In the genomic region with DNA sequence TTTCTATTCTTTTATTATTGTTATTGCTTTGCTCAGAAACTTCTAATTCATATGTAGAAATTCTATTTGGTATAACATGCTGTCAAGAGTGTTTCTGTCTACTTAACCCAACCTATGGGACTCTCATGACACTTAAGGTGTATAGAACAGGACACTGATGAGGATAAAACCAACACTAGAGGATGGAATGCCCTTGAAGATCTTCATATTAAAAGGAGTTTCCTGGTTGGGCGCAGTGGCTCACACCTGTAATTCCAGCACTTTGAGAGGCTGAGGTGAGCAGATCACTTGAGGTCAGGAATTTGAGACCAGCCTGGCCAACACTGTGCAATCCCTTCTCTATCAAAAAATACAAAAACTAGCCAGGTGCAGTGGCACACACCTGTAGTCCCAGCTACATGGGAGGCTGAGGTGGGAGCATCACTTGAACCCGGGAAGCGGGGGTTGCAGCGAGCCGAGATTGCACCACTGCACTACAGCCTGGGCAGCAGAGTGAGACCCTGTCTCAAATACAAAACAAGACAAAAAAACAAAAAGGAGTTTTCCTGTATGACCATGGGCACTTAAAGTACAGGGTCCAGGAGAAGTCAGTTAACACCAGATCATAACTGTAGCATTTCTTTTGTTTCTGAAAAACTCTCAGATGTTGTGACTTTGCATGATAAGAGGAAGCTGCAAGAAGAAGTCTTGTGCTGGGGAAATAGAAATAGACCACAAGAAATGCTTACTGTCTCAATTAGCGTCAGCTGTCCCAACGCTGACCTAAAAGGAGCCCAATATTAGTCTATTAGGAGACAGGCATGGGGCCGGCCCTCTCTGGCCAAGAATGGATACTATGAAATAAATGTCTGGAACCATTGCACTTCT, we compare ENCODE assay signal across 11 cellular contexts. TPM values are rescaled to one million over a fixed set of nuclear protein-coding genes. Genes with fewer than 3 reads are reported as not detected.
DNase-seq lines count a peak whose midpoint lies in the region; ATAC-seq and TF ChIP-seq lines count a peak whose summit lies in the region.
"Had no signal": no experiment of that assay in that cellular context is flagged by ENCODE, and none has a peak within 500 bp of the region (broad histone marks: within the 10 kb centered on the region; RNA-seq: fewer than 3 reads in every experiment).

No MANE protein-coding gene starts in this region.

- peaks cover 5 to 10% of the 10 kb centered on the region in 2 donors for H3K27me3 Mint-ChIP-seq in CD8-positive, alpha-beta memory T cell
- no peaks in the 10 kb centered on the region for H3K27me3 Mint-ChIP-seq in endothelial cell (ENCODE audit: unreplicated experiment)

- no peaks in the 10 kb centered on the region for H3K4me1 ChIP-seq in CD8-positive, alpha-beta memory T cell (ENCODE audit: insufficient read depth, low read length)
- H3K4me1 ChIP-seq in spleen: peaks cover 0 to 39% (median 27%) of the 10 kb centered on the region in 6 donors

- no peak overlapping the region for H3K4me3 Mint-ChIP-seq in CD8-positive, alpha-beta memory T cell
- H3K4me3 Mint-ChIP-seq in endothelial cell (ENCODE audit: unreplicated experiment): no peak overlapping the region

- DNase-seq in left ventricle myocardium superior (peak; percentile 42), spleen (no peak), endothelial cell (ENCODE audit: low spot score) (no peak), C1 segment of cervical spinal cord (lab: John Stamatoyannopoulos, UW) (no peak)
- DNase-seq in CD8-positive, alpha-beta memory T cell: no peak
- DNase-seq: activated T-cell treated with anti-CD3 and anti-CD28 coated beads for 4 hours; stimulated activated CD4-positive, alpha-beta T cell treated with anti-CD3 and anti-CD28 coated beads, Interleukin-4, amount 100 ng/mL, for 24 hours had no signal

- TF ChIP-seq CTCF in spleen (IDR thresholded peaks at IDR 0.05 in 8 of 11, conservative IDR thresholded peaks at IDR 0.05 in 3 of 11) (no peak), endothelial cell (IDR thresholded peaks at IDR 0.05; ENCODE audit: unreplicated experiment) (no peak)

- H3K36me3 ChIP-seq in CD8-positive, alpha-beta memory T cell (ENCODE audit: insufficient read depth, low read length): no peaks in the 10 kb centered on the region
- H3K36me3 ChIP-seq in spleen: no peaks in the 10 kb centered on the region

- no peaks in the 10 kb centered on the region for H3K9me3 Mint-ChIP-seq in CD8-positive, alpha-beta memory T cell
- H3K9me3 Mint-ChIP-seq in endothelial cell (ENCODE audit: unreplicated experiment): no peaks in the 10 kb centered on the region

- intact Hi-C loops in left ventricle myocardium superior (cut with micrococcal nuclease): no loop called here
- intact Hi-C loops in spleen (cut with DNase I; ENCODE audit: low total_unique reads): no loop called here

- POLR2A ChIA-PET in CD8-positive, alpha-beta memory T cell (lab: Charles Lee): no interaction called here

- peak overlapping the region in 1 of 8 donors; percentile 50 for H3K27ac Mint-ChIP-seq in CD8-positive, alpha-beta memory T cell
- H3K27ac Mint-ChIP-seq in endothelial cell (ENCODE audit: unreplicated experiment): no peak overlapping the region

- no peak overlapping the region for H3K27ac ChIP-seq in CD8-positive, alpha-beta memory T cell (ENCODE audit: low read depth, low read length)
- H3K27ac ChIP-seq in spleen: no peak overlapping the region
- H3K27ac ChIP-seq: RWPE1 had no signal

- no peak overlapping the region for H3K4me3 ChIP-seq in CD8-positive, alpha-beta memory T cell (ENCODE audit: low read length)
- H3K4me3 ChIP-seq in spleen: no peak overlapping the region

- ATAC-seq in GM18517 (IDR thresholded peaks at IDR 0.05; ENCODE audit: unreplicated experiment) (peak; percentile 62), GM21529 (IDR thresholded peaks at IDR 0.05; ENCODE audit: unreplicated experiment) (peak; percentile 87), HG03432 (IDR thresholded peaks at IDR 0.05; ENCODE audit: unreplicated experiment) (peak; percentile 81), left ventricle myocardium superior (peak; percentile 77)

- CTCF ChIA-PET in CD8-positive, alpha-beta memory T cell (lab: Charles Lee): no interaction called here

- no peak for TF ChIP-seq POLR2A in spleen (IDR thresholded peaks at IDR 0.05)

- peaks cover 0 to 5% (median 0%) of the 10 kb centered on the region in 3 donors for H3K36me3 Mint-ChIP-seq in CD8-positive, alpha-beta memory T cell
- H3K36me3 Mint-ChIP-seq in endothelial cell (ENCODE audit: low read depth, unreplicated experiment): no peaks in the 10 kb centered on the region

- H3K9me3 ChIP-seq in CD8-positive, alpha-beta memory T cell (ENCODE audit: low read length): no peaks in the 10 kb centered on the region
- H3K9me3 ChIP-seq in spleen: peaks cover 0 to 4% (median 0%) of the 10 kb centered on the region in 8 donors

- no peaks in the 10 kb centered on the region for H3K4me1 Mint-ChIP-seq in CD8-positive, alpha-beta memory T cell
- no peaks in the 10 kb centered on the region for H3K4me1 Mint-ChIP-seq in endothelial cell (ENCODE audit: unreplicated experiment)

- 62 to 78% (median 71%) methylated on average over 8 of the region's 8 CpGs for WGBS in spleen, 5 donors

- H3K27me3 ChIP-seq in CD8-positive, alpha-beta memory T cell (ENCODE audit: insufficient read depth, low read length, poor library complexity, severe bottlenecking): no peaks in the 10 kb centered on the region
- no peaks in the 10 kb centered on the region for H3K27me3 ChIP-seq in spleen (replicated peaks in 1 of 7)

RNA-seq across cellular contexts. Expression of gene CD2AP, which starts 38.9 kb away (rescaled TPM):
- total RNA-seq in left ventricle myocardium superior (10.1 TPM), spleen (10 to 100 TPM; 25.3 to 41.9 (median 33.9) TPM), endothelial cell (ENCODE audit: unreplicated experiment) (40.3 TPM)
- 10 to 100 TPM; 28.8 to 30.7 TPM for total RNA-seq in CD8-positive, alpha-beta memory T cell
- 9.3 TPM for polyA plus RNA-seq in CD8-positive, alpha-beta memory T cell
- 10 to 100 TPM in 1 of 3 donors, 1 to 10 TPM in 2; 7.2 to 10.5 (median 8.4) TPM for polyA plus RNA-seq in spleen
